In the genomic region with DNA sequence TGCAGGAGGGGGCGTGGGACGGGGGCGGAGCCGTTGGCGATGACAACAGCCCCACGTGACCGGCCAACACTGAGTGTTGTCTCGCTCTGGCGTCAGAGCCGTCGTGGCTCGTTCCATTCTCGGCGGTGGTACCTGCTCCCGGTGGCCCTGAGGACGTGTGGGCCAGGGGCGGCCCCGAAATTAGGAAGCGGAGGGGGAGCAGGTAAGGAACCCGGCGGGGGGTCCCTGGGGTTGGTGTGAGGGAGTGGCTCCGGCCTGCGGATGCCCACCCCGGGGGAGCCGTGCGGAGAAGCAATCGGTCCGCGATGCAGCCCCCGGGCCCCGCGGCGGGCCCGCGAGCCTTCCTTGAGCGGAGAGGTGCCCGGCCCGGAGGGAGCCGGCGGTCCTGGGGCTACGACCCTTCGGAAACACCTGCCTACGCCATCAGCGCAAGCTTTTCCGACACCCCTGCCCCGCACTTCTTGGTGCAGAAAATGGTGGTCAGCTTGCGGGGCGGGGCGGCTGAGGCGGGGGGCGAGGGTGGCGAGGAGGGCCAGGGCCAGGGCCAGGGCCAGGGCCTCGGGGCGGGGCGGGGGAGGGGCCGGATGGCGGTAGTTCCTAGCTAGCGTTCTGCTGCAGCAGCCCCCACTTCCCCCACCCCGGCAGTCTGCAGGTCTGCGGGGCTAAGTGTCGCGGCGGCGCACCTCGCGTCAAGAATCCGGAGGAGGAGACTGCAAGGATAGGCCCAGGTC, we compare ENCODE assay signal across 1 cellular context.
TF ChIP-seq lines count a peak whose summit lies in the region.

A gene with protein sequence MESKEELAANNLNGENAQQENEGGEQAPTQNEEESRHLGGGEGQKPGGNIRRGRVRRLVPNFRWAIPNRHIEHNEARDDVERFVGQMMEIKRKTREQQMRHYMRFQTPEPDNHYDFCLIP (plus strand): TSS at position 72 of the 731 bp plus-strand sequence. CDS start 1,046 bp downstream, outside the sequence.

TF ChIP-seq in K562, 482 proteins besides CTCF, POLR2A, EP300 and RAD21 (continued from another document and continues in another):
- TF ChIP-seq, protein P1, sequence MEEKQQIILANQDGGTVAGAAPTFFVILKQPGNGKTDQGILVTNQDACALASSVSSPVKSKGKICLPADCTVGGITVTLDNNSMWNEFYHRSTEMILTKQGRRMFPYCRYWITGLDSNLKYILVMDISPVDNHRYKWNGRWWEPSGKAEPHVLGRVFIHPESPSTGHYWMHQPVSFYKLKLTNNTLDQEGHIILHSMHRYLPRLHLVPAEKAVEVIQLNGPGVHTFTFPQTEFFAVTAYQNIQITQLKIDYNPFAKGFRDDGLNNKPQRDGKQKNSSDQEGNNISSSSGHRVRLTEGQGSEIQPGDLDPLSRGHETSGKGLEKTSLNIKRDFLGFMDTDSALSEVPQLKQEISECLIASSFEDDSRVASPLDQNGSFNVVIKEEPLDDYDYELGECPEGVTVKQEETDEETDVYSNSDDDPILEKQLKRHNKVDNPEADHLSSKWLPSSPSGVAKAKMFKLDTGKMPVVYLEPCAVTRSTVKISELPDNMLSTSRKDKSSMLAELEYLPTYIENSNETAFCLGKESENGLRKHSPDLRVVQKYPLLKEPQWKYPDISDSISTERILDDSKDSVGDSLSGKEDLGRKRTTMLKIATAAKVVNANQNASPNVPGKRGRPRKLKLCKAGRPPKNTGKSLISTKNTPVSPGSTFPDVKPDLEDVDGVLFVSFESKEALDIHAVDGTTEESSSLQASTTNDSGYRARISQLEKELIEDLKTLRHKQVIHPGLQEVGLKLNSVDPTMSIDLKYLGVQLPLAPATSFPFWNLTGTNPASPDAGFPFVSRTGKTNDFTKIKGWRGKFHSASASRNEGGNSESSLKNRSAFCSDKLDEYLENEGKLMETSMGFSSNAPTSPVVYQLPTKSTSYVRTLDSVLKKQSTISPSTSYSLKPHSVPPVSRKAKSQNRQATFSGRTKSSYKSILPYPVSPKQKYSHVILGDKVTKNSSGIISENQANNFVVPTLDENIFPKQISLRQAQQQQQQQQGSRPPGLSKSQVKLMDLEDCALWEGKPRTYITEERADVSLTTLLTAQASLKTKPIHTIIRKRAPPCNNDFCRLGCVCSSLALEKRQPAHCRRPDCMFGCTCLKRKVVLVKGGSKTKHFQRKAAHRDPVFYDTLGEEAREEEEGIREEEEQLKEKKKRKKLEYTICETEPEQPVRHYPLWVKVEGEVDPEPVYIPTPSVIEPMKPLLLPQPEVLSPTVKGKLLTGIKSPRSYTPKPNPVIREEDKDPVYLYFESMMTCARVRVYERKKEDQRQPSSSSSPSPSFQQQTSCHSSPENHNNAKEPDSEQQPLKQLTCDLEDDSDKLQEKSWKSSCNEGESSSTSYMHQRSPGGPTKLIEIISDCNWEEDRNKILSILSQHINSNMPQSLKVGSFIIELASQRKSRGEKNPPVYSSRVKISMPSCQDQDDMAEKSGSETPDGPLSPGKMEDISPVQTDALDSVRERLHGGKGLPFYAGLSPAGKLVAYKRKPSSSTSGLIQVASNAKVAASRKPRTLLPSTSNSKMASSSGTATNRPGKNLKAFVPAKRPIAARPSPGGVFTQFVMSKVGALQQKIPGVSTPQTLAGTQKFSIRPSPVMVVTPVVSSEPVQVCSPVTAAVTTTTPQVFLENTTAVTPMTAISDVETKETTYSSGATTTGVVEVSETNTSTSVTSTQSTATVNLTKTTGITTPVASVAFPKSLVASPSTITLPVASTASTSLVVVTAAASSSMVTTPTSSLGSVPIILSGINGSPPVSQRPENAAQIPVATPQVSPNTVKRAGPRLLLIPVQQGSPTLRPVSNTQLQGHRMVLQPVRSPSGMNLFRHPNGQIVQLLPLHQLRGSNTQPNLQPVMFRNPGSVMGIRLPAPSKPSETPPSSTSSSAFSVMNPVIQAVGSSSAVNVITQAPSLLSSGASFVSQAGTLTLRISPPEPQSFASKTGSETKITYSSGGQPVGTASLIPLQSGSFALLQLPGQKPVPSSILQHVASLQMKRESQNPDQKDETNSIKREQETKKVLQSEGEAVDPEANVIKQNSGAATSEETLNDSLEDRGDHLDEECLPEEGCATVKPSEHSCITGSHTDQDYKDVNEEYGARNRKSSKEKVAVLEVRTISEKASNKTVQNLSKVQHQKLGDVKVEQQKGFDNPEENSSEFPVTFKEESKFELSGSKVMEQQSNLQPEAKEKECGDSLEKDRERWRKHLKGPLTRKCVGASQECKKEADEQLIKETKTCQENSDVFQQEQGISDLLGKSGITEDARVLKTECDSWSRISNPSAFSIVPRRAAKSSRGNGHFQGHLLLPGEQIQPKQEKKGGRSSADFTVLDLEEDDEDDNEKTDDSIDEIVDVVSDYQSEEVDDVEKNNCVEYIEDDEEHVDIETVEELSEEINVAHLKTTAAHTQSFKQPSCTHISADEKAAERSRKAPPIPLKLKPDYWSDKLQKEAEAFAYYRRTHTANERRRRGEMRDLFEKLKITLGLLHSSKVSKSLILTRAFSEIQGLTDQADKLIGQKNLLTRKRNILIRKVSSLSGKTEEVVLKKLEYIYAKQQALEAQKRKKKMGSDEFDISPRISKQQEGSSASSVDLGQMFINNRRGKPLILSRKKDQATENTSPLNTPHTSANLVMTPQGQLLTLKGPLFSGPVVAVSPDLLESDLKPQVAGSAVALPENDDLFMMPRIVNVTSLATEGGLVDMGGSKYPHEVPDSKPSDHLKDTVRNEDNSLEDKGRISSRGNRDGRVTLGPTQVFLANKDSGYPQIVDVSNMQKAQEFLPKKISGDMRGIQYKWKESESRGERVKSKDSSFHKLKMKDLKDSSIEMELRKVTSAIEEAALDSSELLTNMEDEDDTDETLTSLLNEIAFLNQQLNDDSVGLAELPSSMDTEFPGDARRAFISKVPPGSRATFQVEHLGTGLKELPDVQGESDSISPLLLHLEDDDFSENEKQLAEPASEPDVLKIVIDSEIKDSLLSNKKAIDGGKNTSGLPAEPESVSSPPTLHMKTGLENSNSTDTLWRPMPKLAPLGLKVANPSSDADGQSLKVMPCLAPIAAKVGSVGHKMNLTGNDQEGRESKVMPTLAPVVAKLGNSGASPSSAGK (IDR thresholded peaks at IDR 0.05) = peak; percentile 37
- TF ChIP-seq NR1H2 (CRISPR knock-in tag; IDR thresholded peaks at IDR 0.05) (no peak), TCFL5 (CRISPR knock-in tag; conservative IDR thresholded peaks at IDR 0.05) (no peak), NCOA6 (IDR thresholded peaks at IDR 0.05) (peak; percentile 47; the same call in 1 of the 2 replicates), STAT5A (IDR thresholded peaks at IDR 0.05; ENCODE audit: borderline replicate concordance, low read length) (no peak), MTA1 (IDR thresholded peaks at IDR 0.05; ENCODE audit: borderline replicate concordance) (no peak), HIVEP1 (CRISPR knock-in tag; IDR thresholded peaks at IDR 0.05) (no peak), MTF1 (CRISPR knock-in tag; IDR thresholded peaks at IDR 0.05; ENCODE audit: borderline replicate concordance) (no peak), NELFE (IDR thresholded peaks at IDR 0.05; ENCODE audit: insufficient read depth, insufficient read length) (no peak), SNIP1 (IDR thresholded peaks at IDR 0.05; ENCODE audit: low read depth) (no peak), STAT5B (CRISPR knock-in tag; IDR thresholded peaks at IDR 0.05) (no peak), ILF3 (IDR thresholded peaks at IDR 0.05; ENCODE audit: borderline replicate concordance) (no peak), ZNF347 (CRISPR knock-in tag; IDR thresholded peaks at IDR 0.05; ENCODE audit: low read depth) (no peak), RNF2 (IDR thresholded peaks at IDR 0.05) (peak; percentile 82; the same call in 1 of the 2 replicates), SIN3A (IDR thresholded peaks at IDR 0.05; ENCODE audit: borderline replicate concordance in 2 of 2, control insufficient read depth in 1 of 2, low read depth in 2 of 2, low read length in 2 of 2) (peak in 1 of 2 experiments; percentile 39; a peak in 2 of 4 replicates), ZNF253 (CRISPR knock-in tag; conservative IDR thresholded peaks at IDR 0.05) (no peak), NONO (IDR thresholded peaks at IDR 0.05; ENCODE audit: low read depth in 2 of 2, low read length in 1 of 2) (no peak), ADNP (tag; IDR thresholded peaks at IDR 0.05) (no peak), ZNF785 (CRISPR knock-in tag; IDR thresholded peaks at IDR 0.05) (no peak), EGR1 (conservative IDR thresholded peaks at IDR 0.05) (peak; percentile 90), HDAC1 (IDR thresholded peaks at IDR 0.05) (peak in 1 of 2 experiments; percentile 68; a peak in 2 of 4 replicates), MED1 (CRISPR knock-in tag; IDR thresholded peaks at IDR 0.05; ENCODE audit: borderline replicate concordance) (no peak), ZNF764 (CRISPR knock-in tag; IDR thresholded peaks at IDR 0.05; ENCODE audit: low read depth) (no peak), TEAD4 (IDR thresholded peaks at IDR 0.05; ENCODE audit: low read length) (no peak), TEAD4 (CRISPR knock-in tag; IDR thresholded peaks at IDR 0.05; ENCODE audit: borderline replicate concordance) (no peak), CEBPG (CRISPR knock-in tag; IDR thresholded peaks at IDR 0.05) (no peak), CEBPG (tag; conservative IDR thresholded peaks at IDR 0.05 in 1 of 2, IDR thresholded peaks at IDR 0.05 in 1 of 2) (no peak)
- TF ChIP-seq, protein P2, sequence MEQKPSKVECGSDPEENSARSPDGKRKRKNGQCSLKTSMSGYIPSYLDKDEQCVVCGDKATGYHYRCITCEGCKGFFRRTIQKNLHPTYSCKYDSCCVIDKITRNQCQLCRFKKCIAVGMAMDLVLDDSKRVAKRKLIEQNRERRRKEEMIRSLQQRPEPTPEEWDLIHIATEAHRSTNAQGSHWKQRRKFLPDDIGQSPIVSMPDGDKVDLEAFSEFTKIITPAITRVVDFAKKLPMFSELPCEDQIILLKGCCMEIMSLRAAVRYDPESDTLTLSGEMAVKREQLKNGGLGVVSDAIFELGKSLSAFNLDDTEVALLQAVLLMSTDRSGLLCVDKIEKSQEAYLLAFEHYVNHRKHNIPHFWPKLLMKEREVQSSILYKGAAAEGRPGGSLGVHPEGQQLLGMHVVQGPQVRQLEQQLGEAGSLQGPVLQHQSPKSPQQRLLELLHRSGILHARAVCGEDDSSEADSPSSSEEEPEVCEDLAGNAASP (IDR thresholded peaks at IDR 0.05) = no peak
- TF ChIP-seq, protein P3, sequence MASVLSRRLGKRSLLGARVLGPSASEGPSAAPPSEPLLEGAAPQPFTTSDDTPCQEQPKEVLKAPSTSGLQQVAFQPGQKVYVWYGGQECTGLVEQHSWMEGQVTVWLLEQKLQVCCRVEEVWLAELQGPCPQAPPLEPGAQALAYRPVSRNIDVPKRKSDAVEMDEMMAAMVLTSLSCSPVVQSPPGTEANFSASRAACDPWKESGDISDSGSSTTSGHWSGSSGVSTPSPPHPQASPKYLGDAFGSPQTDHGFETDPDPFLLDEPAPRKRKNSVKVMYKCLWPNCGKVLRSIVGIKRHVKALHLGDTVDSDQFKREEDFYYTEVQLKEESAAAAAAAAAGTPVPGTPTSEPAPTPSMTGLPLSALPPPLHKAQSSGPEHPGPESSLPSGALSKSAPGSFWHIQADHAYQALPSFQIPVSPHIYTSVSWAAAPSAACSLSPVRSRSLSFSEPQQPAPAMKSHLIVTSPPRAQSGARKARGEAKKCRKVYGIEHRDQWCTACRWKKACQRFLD (CRISPR knock-in tag; IDR thresholded peaks at IDR 0.05) = no peak
- TF ChIP-seq, protein P4, sequence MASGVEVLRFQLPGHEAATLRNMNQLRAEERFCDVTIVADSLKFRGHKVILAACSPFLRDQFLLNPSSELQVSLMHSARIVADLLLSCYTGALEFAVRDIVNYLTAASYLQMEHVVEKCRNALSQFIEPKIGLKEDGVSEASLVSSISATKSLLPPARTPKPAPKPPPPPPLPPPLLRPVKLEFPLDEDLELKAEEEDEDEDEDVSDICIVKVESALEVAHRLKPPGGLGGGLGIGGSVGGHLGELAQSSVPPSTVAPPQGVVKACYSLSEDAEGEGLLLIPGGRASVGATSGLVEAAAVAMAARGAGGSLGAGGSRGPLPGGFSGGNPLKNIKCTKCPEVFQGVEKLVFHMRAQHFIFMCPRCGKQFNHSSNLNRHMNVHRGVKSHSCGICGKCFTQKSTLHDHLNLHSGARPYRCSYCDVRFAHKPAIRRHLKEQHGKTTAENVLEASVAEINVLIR (CRISPR knock-in tag; IDR thresholded peaks at IDR 0.05) = no peak
- TF ChIP-seq, protein P5, sequence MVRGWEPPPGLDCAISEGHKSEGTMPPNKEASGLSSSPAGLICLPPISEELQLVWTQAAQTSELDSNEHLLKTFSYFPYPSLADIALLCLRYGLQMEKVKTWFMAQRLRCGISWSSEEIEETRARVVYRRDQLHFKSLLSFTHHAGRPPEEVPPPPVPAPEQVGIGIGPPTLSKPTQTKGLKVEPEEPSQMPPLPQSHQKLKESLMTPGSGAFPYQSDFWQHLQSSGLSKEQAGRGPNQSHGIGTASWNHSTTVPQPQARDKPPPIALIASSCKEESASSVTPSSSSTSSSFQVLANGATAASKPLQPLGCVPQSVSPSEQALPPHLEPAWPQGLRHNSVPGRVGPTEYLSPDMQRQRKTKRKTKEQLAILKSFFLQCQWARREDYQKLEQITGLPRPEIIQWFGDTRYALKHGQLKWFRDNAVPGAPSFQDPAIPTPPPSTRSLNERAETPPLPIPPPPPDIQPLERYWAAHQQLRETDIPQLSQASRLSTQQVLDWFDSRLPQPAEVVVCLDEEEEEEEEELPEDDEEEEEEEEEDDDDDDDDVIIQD (CRISPR knock-in tag; IDR thresholded peaks at IDR 0.05) = no peak
- TF ChIP-seq, protein P6, sequence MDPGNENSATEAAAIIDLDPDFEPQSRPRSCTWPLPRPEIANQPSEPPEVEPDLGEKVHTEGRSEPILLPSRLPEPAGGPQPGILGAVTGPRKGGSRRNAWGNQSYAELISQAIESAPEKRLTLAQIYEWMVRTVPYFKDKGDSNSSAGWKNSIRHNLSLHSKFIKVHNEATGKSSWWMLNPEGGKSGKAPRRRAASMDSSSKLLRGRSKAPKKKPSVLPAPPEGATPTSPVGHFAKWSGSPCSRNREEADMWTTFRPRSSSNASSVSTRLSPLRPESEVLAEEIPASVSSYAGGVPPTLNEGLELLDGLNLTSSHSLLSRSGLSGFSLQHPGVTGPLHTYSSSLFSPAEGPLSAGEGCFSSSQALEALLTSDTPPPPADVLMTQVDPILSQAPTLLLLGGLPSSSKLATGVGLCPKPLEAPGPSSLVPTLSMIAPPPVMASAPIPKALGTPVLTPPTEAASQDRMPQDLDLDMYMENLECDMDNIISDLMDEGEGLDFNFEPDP (CRISPR knock-in tag; IDR thresholded peaks at IDR 0.05) = no peak
- TF ChIP-seq, protein P7, sequence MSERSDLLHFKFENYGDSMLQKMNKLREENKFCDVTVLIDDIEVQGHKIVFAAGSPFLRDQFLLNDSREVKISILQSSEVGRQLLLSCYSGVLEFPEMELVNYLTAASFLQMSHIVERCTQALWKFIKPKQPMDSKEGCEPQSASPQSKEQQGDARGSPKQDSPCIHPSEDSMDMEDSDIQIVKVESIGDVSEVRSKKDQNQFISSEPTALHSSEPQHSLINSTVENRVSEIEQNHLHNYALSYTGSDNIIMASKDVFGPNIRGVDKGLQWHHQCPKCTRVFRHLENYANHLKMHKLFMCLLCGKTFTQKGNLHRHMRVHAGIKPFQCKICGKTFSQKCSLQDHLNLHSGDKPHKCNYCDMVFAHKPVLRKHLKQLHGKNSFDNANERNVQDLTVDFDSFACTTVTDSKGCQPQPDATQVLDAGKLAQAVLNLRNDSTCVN (CRISPR knock-in tag; IDR thresholded peaks at IDR 0.05) = no peak
- TF ChIP-seq, protein P8, sequence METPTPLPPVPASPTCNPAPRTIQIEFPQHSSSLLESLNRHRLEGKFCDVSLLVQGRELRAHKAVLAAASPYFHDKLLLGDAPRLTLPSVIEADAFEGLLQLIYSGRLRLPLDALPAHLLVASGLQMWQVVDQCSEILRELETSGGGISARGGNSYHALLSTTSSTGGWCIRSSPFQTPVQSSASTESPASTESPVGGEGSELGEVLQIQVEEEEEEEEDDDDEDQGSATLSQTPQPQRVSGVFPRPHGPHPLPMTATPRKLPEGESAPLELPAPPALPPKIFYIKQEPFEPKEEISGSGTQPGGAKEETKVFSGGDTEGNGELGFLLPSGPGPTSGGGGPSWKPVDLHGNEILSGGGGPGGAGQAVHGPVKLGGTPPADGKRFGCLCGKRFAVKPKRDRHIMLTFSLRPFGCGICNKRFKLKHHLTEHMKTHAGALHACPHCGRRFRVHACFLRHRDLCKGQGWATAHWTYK (CRISPR knock-in tag; IDR thresholded peaks at IDR 0.05) = no peak
